ENCODE assay signal across 37 cellular contexts in the genomic region with DNA sequence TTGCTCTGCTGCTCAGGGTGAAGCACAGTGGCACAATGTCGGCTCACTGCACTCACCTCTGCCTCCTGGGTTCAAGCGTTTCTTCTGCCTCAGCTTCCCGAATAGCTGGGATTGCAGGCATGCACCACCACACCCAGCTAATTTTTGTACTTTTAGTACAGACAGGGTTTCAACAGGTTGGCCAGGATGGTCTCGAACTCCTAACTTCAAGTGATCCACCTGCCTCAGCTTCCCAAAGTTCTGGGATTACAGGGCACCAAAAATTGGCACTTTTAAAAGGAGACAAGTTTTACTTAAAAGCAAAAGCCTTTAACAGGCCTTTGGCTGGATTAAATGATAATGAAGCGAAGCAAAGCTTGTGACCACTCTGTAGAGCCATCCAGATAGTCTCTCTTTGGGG.
"Had no signal": no experiment of that assay in that cellular context is flagged by ENCODE, and none has a peak within 500 bp of the region (broad histone marks: within the 10 kb centered on the region; RNA-seq: fewer than 3 reads in every experiment).

No MANE protein-coding gene starts in this region.

- H3K36me3 Mint-ChIP-seq: activated naive CD4-positive, alpha-beta T cell treated with anti-CD3 and anti-CD28 coated beads, Interleukin-2, amount 10 ng/mL, durations not matched to agents 7 days and 5 days; activated naive CD4-positive, alpha-beta T cell treated with anti-CD3 and anti-CD28 coated beads, Interleukin-2, amount 50 U/mL, for 24 hours; activated naive CD4-positive, alpha-beta T cell treated with anti-CD3 and anti-CD28 coated beads, Interleukin-2, amount 50 U/mL, for 72 hours; activated naive CD8-positive, alpha-beta T cell; activated naive CD8-positive, alpha-beta T cell treated with anti-CD3 and anti-CD28 coated beads for 36 hours; activated naive CD8-positive, alpha-beta T cell treated with anti-CD3 and anti-CD28 coated beads, Interleukin-2, amount 10 ng/mL, durations not matched to agents 7 days and 5 days had no signal

- H3K4me3 ChIP-seq: adrenal gland, ascending aorta, body of pancreas, breast epithelium, cardiac muscle cell had no signal

- H3K36me3 ChIP-seq: adrenal gland, ascending aorta, brain microvascular endothelial cell, breast epithelium, cardiac muscle cell had no signal

- DNase-seq: activated effector memory CD4-positive, alpha-beta T cell treated with anti-CD3 and anti-CD28 coated beads, Interleukin-2, amount 50 U/mL, for 16 hours; activated effector memory CD4-positive, alpha-beta T cell treated with Interleukin-2 at 50 U/mL for 16 hours; activated gamma-delta T cell; activated gamma-delta T cell treated with Interleukin-2 at 50 U/mL for 16 hours; activated naive CD4-positive, alpha-beta T cell; activated naive CD4-positive, alpha-beta T cell treated with anti-CD3 and anti-CD28 coated beads for 36 hours; activated naive CD4-positive, alpha-beta T cell treated with anti-CD3 and anti-CD28 coated beads, Interleukin-2, amount 10 ng/mL, durations not matched to agents 7 days and 5 days; activated naive CD4-positive, alpha-beta T cell treated with anti-CD3 and anti-CD28 coated beads, Interleukin-2, amount 50 U/mL, for 16 hours; activated naive CD4-positive, alpha-beta T cell treated with Interleukin-2 at 50 U/mL for 16 hours; activated naive CD8-positive, alpha-beta T cell treated with anti-CD3 and anti-CD28 coated beads for 36 hours; activated naive CD8-positive, alpha-beta T cell treated with anti-CD3 and anti-CD28 coated beads, Interleukin-2, amount 10 ng/mL, durations not matched to agents 7 days and 5 days; activated naive CD8-positive, alpha-beta T cell treated with anti-CD3 and anti-CD28 coated beads, Interleukin-2, amount 50 U/mL, for 24 hours; activated T-cell treated with anti-CD3 and anti-CD28 coated beads, Interleukin-2, amount 50 U/mL, for 24 hours; activated T-cell treated with anti-CD3 and anti-CD28 coated beads, Interleukin-2, amount 50 U/mL, for 4 hours; activated T-cell treated with anti-CD3 and anti-CD28 coated beads, Interleukin-2, amount 50 U/mL, for 48 hours; activated T-cell treated with anti-CD3 and anti-CD28 coated beads, Interleukin-2, amount 50 U/mL, for 72 hours; amniotic stem cell; amygdala; anterior cingulate cortex; aorta; body of pancreas; brain microvascular endothelial cell; caudate nucleus; central memory CD4-positive, alpha-beta T cell; cerebellar nuclear complex had no signal

- H3K4me3 Mint-ChIP-seq: activated naive CD4-positive, alpha-beta T cell treated with anti-CD3 and anti-CD28 coated beads for 36 hours; activated naive CD4-positive, alpha-beta T cell treated with anti-CD3 and anti-CD28 coated beads, Interleukin-2, amount 10 ng/mL, durations not matched to agents 7 days and 5 days; activated naive CD4-positive, alpha-beta T cell treated with anti-CD3 and anti-CD28 coated beads, Interleukin-2, amount 50 U/mL, for 24 hours; activated naive CD8-positive, alpha-beta T cell; activated naive CD8-positive, alpha-beta T cell treated with anti-CD3 and anti-CD28 coated beads for 36 hours; activated naive CD8-positive, alpha-beta T cell treated with anti-CD3 and anti-CD28 coated beads, Interleukin-2, amount 10 ng/mL, durations not matched to agents 7 days and 5 days; activated naive CD8-positive, alpha-beta T cell treated with anti-CD3 and anti-CD28 coated beads, Interleukin-2, amount 50 U/mL, for 24 hours; activated T-cell treated with anti-CD3 and anti-CD28 coated beads, Interleukin-2, amount 50 U/mL, for 24 hours; activated T-cell treated with anti-CD3 and anti-CD28 coated beads, Interleukin-2, amount 50 U/mL, for 4 hours; activated T-cell treated with anti-CD3 and anti-CD28 coated beads, Interleukin-2, amount 50 U/mL, for 72 hours; activated T-helper 1 cell treated with anti-CD3 and anti-CD28 coated beads, Interleukin-12 subunit alpha, Interleukin-12 subunit beta, Interleukin-2, Interleukin-4 antibody, amounts not matched to agents 30 ng/mL and 10 ng/mL and 1 ng/mL, durations not matched to agents 14 hours and 24 hours and 36 hours; activated T-helper 17 cell treated with anti-CD3 and anti-CD28 coated beads, Interleukin-2, amount 50 U/mL, for 72 hours; brain; central memory CD8-positive, alpha-beta T cell had no signal

- H3K4me1 ChIP-seq: ascending aorta, body of pancreas, breast epithelium had no signal

- H3K9me3 Mint-ChIP-seq: activated naive CD4-positive, alpha-beta T cell treated with anti-CD3 and anti-CD28 coated beads for 36 hours; activated naive CD4-positive, alpha-beta T cell treated with anti-CD3 and anti-CD28 coated beads, Interleukin-2, amount 10 ng/mL, durations not matched to agents 7 days and 5 days; activated naive CD4-positive, alpha-beta T cell treated with anti-CD3 and anti-CD28 coated beads, Interleukin-2, amount 50 U/mL, for 24 hours; activated naive CD4-positive, alpha-beta T cell treated with anti-CD3 and anti-CD28 coated beads, Interleukin-2, amount 50 U/mL, for 72 hours; activated naive CD8-positive, alpha-beta T cell treated with anti-CD3 and anti-CD28 coated beads for 36 hours; activated naive CD8-positive, alpha-beta T cell treated with anti-CD3 and anti-CD28 coated beads, Interleukin-2, amount 10 ng/mL, durations not matched to agents 7 days and 5 days; activated naive CD8-positive, alpha-beta T cell treated with anti-CD3 and anti-CD28 coated beads, Interleukin-2, amount 50 U/mL, for 24 hours; activated T-cell treated with anti-CD3 and anti-CD28 coated beads, Interleukin-2, amount 50 U/mL, for 24 hours; activated T-cell treated with anti-CD3 and anti-CD28 coated beads, Interleukin-2, amount 50 U/mL, for 4 hours; activated T-cell treated with anti-CD3 and anti-CD28 coated beads, Interleukin-2, amount 50 U/mL, for 72 hours; activated T-helper 1 cell treated with anti-CD3 and anti-CD28 coated beads, Interleukin-12 subunit alpha, Interleukin-12 subunit beta, Interleukin-2, Interleukin-4 antibody, amounts not matched to agents 30 ng/mL and 10 ng/mL and 1 ng/mL, durations not matched to agents 14 hours and 24 hours and 36 hours; activated T-helper 17 cell treated with anti-CD3 and anti-CD28 coated beads, Interleukin-2, amount 50 U/mL, for 72 hours; activated T-helper 2 cell treated with anti-CD3 and anti-CD28 coated beads, Interferon-gamma antibody, Interleukin-2, Interleukin-4, amounts not matched to agents 10 μg/mL and 5 μg/mL and 100 μg/mL, durations not matched to agents 14 hours and 24 hours and 36 hours; brain; central memory CD8-positive, alpha-beta T cell had no signal

- H3K27me3 ChIP-seq: ascending aorta had no signal

- H3K27ac Mint-ChIP-seq: activated naive CD4-positive, alpha-beta T cell treated with anti-CD3 and anti-CD28 coated beads for 36 hours; activated naive CD4-positive, alpha-beta T cell treated with anti-CD3 and anti-CD28 coated beads, Interleukin-2, amount 10 ng/mL, durations not matched to agents 7 days and 5 days; activated naive CD4-positive, alpha-beta T cell treated with anti-CD3 and anti-CD28 coated beads, Interleukin-2, amount 50 U/mL, for 24 hours; activated naive CD4-positive, alpha-beta T cell treated with anti-CD3 and anti-CD28 coated beads, Interleukin-2, amount 50 U/mL, for 72 hours; activated naive CD8-positive, alpha-beta T cell; activated naive CD8-positive, alpha-beta T cell treated with anti-CD3 and anti-CD28 coated beads for 36 hours; activated naive CD8-positive, alpha-beta T cell treated with anti-CD3 and anti-CD28 coated beads, Interleukin-2, amount 10 ng/mL, durations not matched to agents 7 days and 5 days; activated naive CD8-positive, alpha-beta T cell treated with anti-CD3 and anti-CD28 coated beads, Interleukin-2, amount 50 U/mL, for 24 hours; activated T-cell treated with anti-CD3 and anti-CD28 coated beads, Interleukin-2, amount 50 U/mL, for 24 hours; activated T-cell treated with anti-CD3 and anti-CD28 coated beads, Interleukin-2, amount 50 U/mL, for 72 hours; activated T-helper 1 cell treated with anti-CD3 and anti-CD28 coated beads, Interleukin-12 subunit alpha, Interleukin-12 subunit beta, Interleukin-2, Interleukin-4 antibody, amounts not matched to agents 30 ng/mL and 10 ng/mL and 1 ng/mL, durations not matched to agents 14 hours and 24 hours and 36 hours; activated T-helper 17 cell treated with anti-CD3 and anti-CD28 coated beads, Interleukin-2, amount 50 U/mL, for 72 hours; activated T-helper 2 cell treated with anti-CD3 and anti-CD28 coated beads, Interferon-gamma antibody, Interleukin-2, Interleukin-4, amounts not matched to agents 10 μg/mL and 5 μg/mL and 100 μg/mL, durations not matched to agents 14 hours and 24 hours and 36 hours; brain had no signal

- H3K9me3 ChIP-seq: adrenal gland, ascending aorta, body of pancreas, breast epithelium had no signal

- H3K27ac ChIP-seq: adrenal gland, ascending aorta, body of pancreas, brain microvascular endothelial cell, breast epithelium, cardiac muscle cell had no signal
